18 cellular contexts compared by ENCODE assay signal in the genomic region with DNA sequence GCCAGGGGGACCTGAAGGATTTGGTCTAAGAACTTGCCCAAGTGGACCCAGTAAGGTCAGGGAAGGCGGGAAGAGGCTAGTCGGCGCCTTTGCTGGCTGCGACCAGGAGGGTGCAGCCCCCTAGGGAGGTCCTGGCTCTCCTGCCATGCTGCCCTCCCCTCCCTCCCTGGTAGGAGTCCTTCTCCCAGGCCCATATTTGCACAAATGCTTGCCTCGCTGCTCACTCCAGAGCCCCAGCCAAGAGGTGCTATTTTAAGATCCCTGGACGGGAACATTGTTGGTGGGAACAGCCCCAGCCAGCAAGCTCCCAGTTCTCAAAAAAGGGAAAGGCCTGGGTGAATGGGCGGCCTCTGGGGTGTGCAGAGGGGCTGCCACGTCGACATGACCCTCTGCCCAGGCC. TPM values are rescaled to one million over a fixed set of nuclear protein-coding genes. Genes with fewer than 3 reads are reported as not detected.
DNase-seq lines count a peak whose midpoint lies in the region; ATAC-seq and TF ChIP-seq lines count a peak whose summit lies in the region.
"Had no signal": no experiment of that assay in that cellular context is flagged by ENCODE, and none has a peak within 500 bp of the region (broad histone marks: within the 10 kb centered on the region; RNA-seq: fewer than 3 reads in every experiment).

No MANE protein-coding gene starts in this region.

- H3K4me3 Mint-ChIP-seq in osteocyte (ENCODE audit: unreplicated experiment) = no peak overlapping the region
- H3K4me3 Mint-ChIP-seq: activated CD8-positive, alpha-beta T cell treated with anti-CD3 and anti-CD28 coated beads for 36 hours; activated T-helper 17 cell treated with anti-CD3 and anti-CD28 coated beads, Interleukin-2, amount 50 U/mL, for 72 hours; dendritic cell treated with granulocyte-macrophage colony-stimulating factor and Interleukin-4, amounts not matched to agents 40 ng/mL and 50 ng/mL, for 4 days; memory B cell had no signal

- H3K4me1 ChIP-seq in right atrium auricular region (peaks cover 0 to 88% of the 10 kb centered on the region in 2 donors), transverse colon (peaks cover 9 to 54% (median 24%) of the 10 kb centered on the region in 4 donors)
- H3K4me1 ChIP-seq: pancreas had no signal

- TF ChIP-seq EP300 in transverse colon (IDR thresholded peaks at IDR 0.05; ENCODE audit: low read depth) = peak; percentile 40

- H3K27ac ChIP-seq in cingulate gyrus (ENCODE audit: low read depth, low read length) (peak overlapping the region; percentile 77), right atrium auricular region (peak overlapping the region; percentile 89 to 93), transverse colon (peak overlapping the region; percentile 87 to 91 (median 88))
- H3K27ac ChIP-seq: pancreas had no signal

- DNase-seq in right atrium auricular region (ENCODE audit: low spot score) (peak; percentile 66), osteocyte (ENCODE audit: extremely low spot score, unreplicated experiment) (no peak), transverse colon (peak; percentile 48), NCI-H1417 (lab: John Stamatoyannopoulos, UW) (no peak), RPMI8226 (no peak)
- DNase-seq: activated CD8-positive, alpha-beta T cell treated with anti-CD3 and anti-CD28 coated beads for 36 hours; amniotic stem cell; NCI-H1694; NCI-H510A treated with DMSO at 0.1 percent for 48 hours; pancreas had no signal

- no peak for ATAC-seq in GM21381 (IDR thresholded peaks at IDR 0.05; ENCODE audit: unreplicated experiment)
- no peak for ATAC-seq in GM18511 (IDR thresholded peaks at IDR 0.05; ENCODE audit: unreplicated experiment)
- ATAC-seq: activated CD8-positive, alpha-beta T cell treated with anti-CD3 and anti-CD28 coated beads for 36 hours; activated T-helper 17 cell treated with anti-CD3 and anti-CD28 coated beads, Interleukin-2, amount 50 U/mL, for 72 hours; esophagus mucosa had no signal

- H3K27me3 ChIP-seq in right atrium auricular region = no peaks in the 10 kb centered on the region
- no peaks in the 10 kb centered on the region for H3K27me3 ChIP-seq in transverse colon
- H3K27me3 ChIP-seq: pancreas had no signal

- peaks cover 77% of the 10 kb centered on the region for H3K4me1 Mint-ChIP-seq in osteocyte (ENCODE audit: unreplicated experiment)

- in situ Hi-C loops in transverse colon (cut with MboI; ENCODE audit: low pct_ligation_motif_present in 1 of 4, low pct_unique_long_range_greater_than_20kb in 1 of 4, low sequenced_read_pairs in 3 of 4) = loop anchor here in 1 of 4 donors (10.0 kb wide), 1 partner anchor 51 kb away; no protein-coding TSS in a partner anchor

- TF ChIP-seq CTCF in right atrium auricular region (IDR thresholded peaks at IDR 0.05) (no peak), osteocyte (IDR thresholded peaks at IDR 0.05) (no peak), transverse colon (IDR thresholded peaks at IDR 0.05) (no peak)

- no peaks in the 10 kb centered on the region for H3K9me3 ChIP-seq in right atrium auricular region
- no peaks in the 10 kb centered on the region for H3K9me3 ChIP-seq in transverse colon
- H3K9me3 ChIP-seq: pancreas had no signal

- no peaks in the 10 kb centered on the region for H3K36me3 Mint-ChIP-seq in osteocyte (ENCODE audit: unreplicated experiment)
- H3K36me3 Mint-ChIP-seq: memory B cell had no signal

- intact Hi-C loops in transverse colon (cut with DNase I; ENCODE audit: low total_unique reads) = loop anchor here (2.0 to 5.0 kb wide), 2 partner anchors 29 to 49 kb away; no protein-coding TSS in a partner anchor

- H3K27me3 Mint-ChIP-seq in osteocyte (ENCODE audit: unreplicated experiment) = no peaks in the 10 kb centered on the region
- H3K27me3 Mint-ChIP-seq: activated CD8-positive, alpha-beta T cell treated with anti-CD3 and anti-CD28 coated beads for 36 hours; dendritic cell treated with granulocyte-macrophage colony-stimulating factor and Interleukin-4, amounts not matched to agents 40 ng/mL and 50 ng/mL, for 4 days; memory B cell had no signal

- H3K36me3 ChIP-seq in right atrium auricular region (no peaks in the 10 kb centered on the region), transverse colon (no peaks in the 10 kb centered on the region)
- H3K36me3 ChIP-seq: pancreas had no signal

- 36 to 65% methylated on average over 4 to 9 of the region's 9 CpGs for WGBS in transverse colon (ENCODE audit: low coverage in 1 of 2), 2 donors

- H3K4me3 ChIP-seq in right atrium auricular region (no peak overlapping the region), transverse colon (no peak overlapping the region)
- H3K4me3 ChIP-seq: pancreas had no signal

- TF ChIP-seq POLR2A in transverse colon (IDR thresholded peaks at IDR 0.05) = no peak

- peaks cover 1% of the 10 kb centered on the region for H3K9me3 Mint-ChIP-seq in osteocyte (ENCODE audit: unreplicated experiment)
- H3K9me3 Mint-ChIP-seq: activated CD8-positive, alpha-beta T cell treated with anti-CD3 and anti-CD28 coated beads for 36 hours; activated T-helper 17 cell treated with anti-CD3 and anti-CD28 coated beads, Interleukin-2, amount 50 U/mL, for 72 hours; dendritic cell treated with granulocyte-macrophage colony-stimulating factor and Interleukin-4, amounts not matched to agents 40 ng/mL and 50 ng/mL, for 4 days; memory B cell had no signal

- H3K27ac Mint-ChIP-seq in osteocyte (ENCODE audit: unreplicated experiment) = peak overlapping the region; percentile 71
- H3K27ac Mint-ChIP-seq: activated CD8-positive, alpha-beta T cell treated with anti-CD3 and anti-CD28 coated beads for 36 hours; activated T-helper 17 cell treated with anti-CD3 and anti-CD28 coated beads, Interleukin-2, amount 50 U/mL, for 72 hours; dendritic cell treated with granulocyte-macrophage colony-stimulating factor and Interleukin-4, amounts not matched to agents 40 ng/mL and 50 ng/mL, for 4 days; memory B cell had no signal

RNA-seq across cellular contexts. Expression of a gene that starts 4.3 kb away (rescaled TPM):
- total RNA-seq in right atrium auricular region (1 to 10 TPM in 1 of 2 donors, under 1 TPM in 1; 0.83 to 2.9 TPM), osteocyte (not detected in 2 replicates), transverse colon (not detected)
- total RNA-seq: activated CD8-positive, alpha-beta T cell treated with anti-CD3 and anti-CD28 coated beads for 36 hours; activated T-helper 17 cell treated with anti-CD3 and anti-CD28 coated beads, Interleukin-2, amount 50 U/mL, for 72 hours; LHCN-M2; pancreas had no signal

RNA-seq across cellular contexts. Expression of a gene that starts 25.6 kb away (rescaled TPM):
- 1 to 10 TPM; 4.0 to 5.6 TPM for total RNA-seq in right atrium auricular region
- total RNA-seq in osteocyte = 7.7 TPM in 2 replicates
- total RNA-seq in transverse colon = 1 to 10 TPM in 3 of 4 donors, under 1 TPM in 1; 0.75 to 5.4 (median 2.8) TPM

RNA-seq across cellular contexts. Expression of a gene that starts 38.1 kb away (rescaled TPM):
- total RNA-seq in right atrium auricular region (10 to 100 TPM in 1 of 2 donors, 1 to 10 TPM in 1; 6.9 to 10.7 TPM), osteocyte (25.2 and 25.6 TPM in 2 replicates), transverse colon (10 to 100 TPM in 1 of 4 donors, 1 to 10 TPM in 3; 2.2 to 10.6 (median 6.4) TPM)

Comparison
In these comparisons a context has a peak if more than half of its experiments do, and no peak if none do; other contexts are left out.
1. DNase-seq: peak in right atrium auricular region (single experiment) and transverse colon (single experiment); none in osteocyte (single experiment), NCI-H1417 (0 of 3) and RPMI8226 (single experiment).
2. Peak in every context shown above with its lines, with median percentiles within 50 percentile points of each other: H3K27ac ChIP-seq.